ENCODE assay signal across 18 cellular contexts in the genomic region with DNA sequence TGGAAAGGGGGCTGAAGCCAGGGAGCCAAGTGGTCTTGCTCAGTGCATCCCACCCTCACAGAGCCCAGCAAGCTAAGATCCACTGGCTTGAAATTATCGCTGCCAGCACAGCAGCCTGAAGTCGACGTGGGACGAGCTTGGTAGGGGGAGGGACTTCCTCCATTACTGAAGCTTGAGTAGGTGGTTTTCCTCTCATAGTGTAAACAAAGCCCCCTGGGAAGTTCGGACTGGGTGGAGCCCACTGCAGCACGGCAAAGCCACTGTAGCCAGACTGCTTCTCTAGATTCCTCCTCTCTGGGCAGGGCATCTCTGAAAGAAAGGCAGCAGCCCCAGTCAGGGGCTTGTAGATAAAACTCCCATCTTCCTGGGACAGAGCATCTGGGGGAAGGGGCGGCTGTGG. TPM values are rescaled to one million over a fixed set of nuclear protein-coding genes. Genes with fewer than 3 reads are reported as not detected.
"Had no signal": no experiment of that assay in that cellular context is flagged by ENCODE, and none has a peak within 500 bp of the region (broad histone marks: within the 10 kb centered on the region; RNA-seq: fewer than 3 reads in every experiment).

No MANE protein-coding gene starts in this region.

RNA-seq across cellular contexts. Expression of a gene that starts 17.2 kb away (rescaled TPM):
- total RNA-seq: left lobe of liver; left ventricle myocardium superior; lung microvascular endothelial cell; mucosa of gallbladder; naive thymus-derived CD8-positive, alpha-beta T cell; neural crest cell; occipital lobe; osteocyte; temporal lobe; ureter; vagina had no signal
- polyA plus RNA-seq: keratinocyte; naive thymus-derived CD8-positive, alpha-beta T cell had no signal

RNA-seq across cellular contexts. Expression of a gene that starts 40.3 kb away (rescaled TPM):
- total RNA-seq: left cardiac atrium; left lobe of liver; left ventricle myocardium superior; lung microvascular endothelial cell; mucosa of gallbladder; naive thymus-derived CD8-positive, alpha-beta T cell; neural crest cell; occipital lobe; osteocyte; posterior vena cava; psoas muscle; sigmoid colon; temporal lobe; tibial nerve; ureter; vagina had no signal
- polyA plus RNA-seq: keratinocyte; naive thymus-derived CD8-positive, alpha-beta T cell; psoas muscle; small intestine had no signal

RNA-seq across cellular contexts. Expression of a gene that starts 44.6 kb away (rescaled TPM):
- total RNA-seq: lung microvascular endothelial cell; naive thymus-derived CD8-positive, alpha-beta T cell; neural crest cell; occipital lobe; osteocyte; temporal lobe; vagina had no signal
- polyA plus RNA-seq: keratinocyte had no signal
